Comparison of ENCODE assay signal across 22 cellular contexts in genomic region chr13:88031980-88032562, GRCh38.
DNase-seq lines count a peak whose midpoint lies in the region; ATAC-seq and TF ChIP-seq lines count a peak whose summit lies in the region.
"Had no signal": no experiment of that assay in that cellular context is flagged by ENCODE, and none has a peak within 500 bp of the region (broad histone marks: within the 10 kb centered on the region; RNA-seq: fewer than 3 reads in every experiment).

No MANE protein-coding gene starts in this region.

- no peak overlapping the region for H2BK20ac ChIP-seq in IMR-90 (ENCODE audit: low read depth, low read length)

- no peaks in the 10 kb centered on the region for H3K4me1 Mint-ChIP-seq in progenitor cell of endocrine pancreas (ENCODE audit: low read depth)
- H3K4me1 Mint-ChIP-seq: IgD-negative memory B cell; stimulated activated memory B cell treated with anti-CD40 and anti-IgM and Interleukin-4, amounts not matched to agents 10 μg/mL and 1 μg/mL and 100 μg/mL, for 72 hours had no signal

- no peaks in the 10 kb centered on the region for H3K9me1 ChIP-seq in IMR-90 (ENCODE audit: insufficient read depth, low read length)

- POLR2A ChIA-PET in IMR-90 (lab: Charles Lee; ENCODE audit: unreplicated experiment): no interaction called here

- H3K4ac ChIP-seq in IMR-90 (ENCODE audit: low read depth, low read length): no peak overlapping the region

- no peak overlapping the region for H2BK5ac ChIP-seq in IMR-90 (ENCODE audit: low read depth, low read length, poor library complexity, severe bottlenecking)

- BruUV-seq in IMR-90 (replicated peaks; lab: Mats Ljungman, UMichigan): no TSS peak

- H3K4me3 ChIP-seq in IMR-90 (ENCODE audit: insufficient read depth, low read depth, low read length): no peak overlapping the region
- H3K4me3 ChIP-seq: esophagus squamous epithelium, hepatocyte, PC-9, SK-N-MC had no signal

- DNase-seq in ACHN (peak; percentile 41), IMR-90 (peak; percentile 0), amniotic epithelial cell (ENCODE audit: low read depth) (peak; percentile 48), foreskin keratinocyte (peak; percentile 66 to 82), COR-L47 (lab: John Stamatoyannopoulos, UW) (no peak), progenitor cell of endocrine pancreas (ENCODE audit: low spot score, unreplicated experiment) (no peak)
- no peak for DNase-seq in activated CD4-positive, alpha-beta T cell treated with anti-CD3 and anti-CD28 coated beads, Interleukin-2, amount 50 U/mL, for 48 hours
- DNase-seq: activated CD4-positive, CD25-positive, alpha-beta regulatory T cell; central memory CD4-positive, alpha-beta T cell; esophagus squamous epithelium; left cardiac atrium; midbrain; NCI-H1092 treated with DMSO at 0.1 percent for 48 hours; NCI-H774; PC-9 had no signal

- H3K4me1 ChIP-seq in IMR-90 (ENCODE audit: control insufficient read depth, insufficient read depth, low read length) (no peaks in the 10 kb centered on the region), foreskin keratinocyte (no peaks in the 10 kb centered on the region)
- H3K4me1 ChIP-seq: esophagus squamous epithelium had no signal

- dilution Hi-C loops in IMR-90 (cut with HindIII; ENCODE audit: low sequenced_read_pairs, unreplicated experiment): no loop called here

- H3K9me3 ChIP-seq in IMR-90 (ENCODE audit: control insufficient read depth, insufficient read depth, low read length): no peaks in the 10 kb centered on the region; the same call in 1 of the 2 replicates
- H3K9me3 ChIP-seq: esophagus squamous epithelium had no signal

- H3K27me3 ChIP-seq in IMR-90 (ENCODE audit: control insufficient read depth, insufficient read depth, low read length) (no peaks in the 10 kb centered on the region), foreskin keratinocyte (no peaks in the 10 kb centered on the region)
- H3K27me3 ChIP-seq: esophagus squamous epithelium, hepatocyte had no signal

- in situ Hi-C loops in ACHN (cut with HindIII; ENCODE audit: low pct_ligation_motif_present, low pct_unique_long_range_greater_than_20kb, low sequenced_read_pairs): no loop called here
- in situ Hi-C loops in IMR-90 (cut with MboI; ENCODE audit: low sequenced_read_pairs): no loop called here

- no peak overlapping the region for H2AK5ac ChIP-seq in IMR-90 (ENCODE audit: low read depth, low read length)

- no peak overlapping the region for H2AK9ac ChIP-seq in IMR-90 (replicated peaks; ENCODE audit: low read depth, low read length, poor library complexity)

- H2BK15ac ChIP-seq in IMR-90 (ENCODE audit: low read depth, low read length): no peak overlapping the region

- CTCF ChIA-PET in IMR-90 (lab: Yijun Ruan, JAX): no interaction called here

- H3K14ac ChIP-seq in IMR-90 (replicated peaks; ENCODE audit: low read depth, low read length): no peak overlapping the region

- TF ChIP-seq POLR2A in IMR-90 (IDR thresholded peaks at IDR 0.05; ENCODE audit: low read depth, low read length): no peak

- no peak for TF ChIP-seq RAD21 in IMR-90 (IDR thresholded peaks at IDR 0.05; ENCODE audit: low read length)

- TF ChIP-seq CTCF in IMR-90 (conservative IDR thresholded peaks at IDR 0.05; ENCODE audit: low read depth, low read length) (no peak), foreskin keratinocyte (conservative IDR thresholded peaks at IDR 0.05) (no peak), progenitor cell of endocrine pancreas (IDR thresholded peaks at IDR 0.05; ENCODE audit: unreplicated experiment) (no peak)

- H3K23ac ChIP-seq in IMR-90 (ENCODE audit: low read depth, low read length): no peak overlapping the region

- no peak overlapping the region for H3K18ac ChIP-seq in IMR-90 (ENCODE audit: low read depth, low read length)

- no peaks in the 10 kb centered on the region for H3K9me3 Mint-ChIP-seq in progenitor cell of endocrine pancreas (ENCODE audit: low read depth)
- H3K9me3 Mint-ChIP-seq: activated T-helper 1 cell treated with anti-CD3 and anti-CD28 coated beads, Interleukin-12 subunit alpha, Interleukin-12 subunit beta, Interleukin-2, Interleukin-4 antibody, amounts not matched to agents 30 ng/mL and 10 ng/mL and 1 ng/mL, durations not matched to agents 14 hours and 24 hours and 36 hours; stimulated activated memory B cell treated with anti-CD40 and anti-IgM and Interleukin-4, amounts not matched to agents 10 μg/mL and 1 μg/mL and 100 μg/mL, for 72 hours had no signal

- ATAC-seq in IMR-90 (ENCODE audit: low read depth) (no peak), foreskin keratinocyte (peak; percentile 82), HG03025 (IDR thresholded peaks at IDR 0.05; ENCODE audit: low FRiP score, unreplicated experiment) (no peak)
- ATAC-seq: left cardiac atrium; stimulated activated memory B cell treated with anti-CD40 and anti-IgM and Interleukin-4, amounts not matched to agents 10 μg/mL and 1 μg/mL and 100 μg/mL, for 72 hours had no signal

- no peak overlapping the region for H3K27ac Mint-ChIP-seq in progenitor cell of endocrine pancreas
- H3K27ac Mint-ChIP-seq: activated T-helper 1 cell treated with anti-CD3 and anti-CD28 coated beads, Interleukin-12 subunit alpha, Interleukin-12 subunit beta, Interleukin-2, Interleukin-4 antibody, amounts not matched to agents 30 ng/mL and 10 ng/mL and 1 ng/mL, durations not matched to agents 14 hours and 24 hours and 36 hours; IgD-negative memory B cell; stimulated activated memory B cell treated with anti-CD40 and anti-IgM and Interleukin-4, amounts not matched to agents 10 μg/mL and 1 μg/mL and 100 μg/mL, for 72 hours had no signal

- H3K36me3 ChIP-seq in IMR-90 (ENCODE audit: control insufficient read depth, insufficient read depth, low read length): no peaks in the 10 kb centered on the region
- H3K36me3 ChIP-seq: esophagus squamous epithelium had no signal

- no peak overlapping the region for H3K4me2 ChIP-seq in IMR-90 (ENCODE audit: low read depth, low read length)
- H3K4me2 ChIP-seq: hepatocyte, PC-9 had no signal

- no peak overlapping the region for H4K8ac ChIP-seq in IMR-90 (ENCODE audit: low read depth in 2 of 2, low read length in 2 of 2)

- no peaks in the 10 kb centered on the region for H3K27me3 Mint-ChIP-seq in progenitor cell of endocrine pancreas
- H3K27me3 Mint-ChIP-seq: IgD-negative memory B cell; stimulated activated memory B cell treated with anti-CD40 and anti-IgM and Interleukin-4, amounts not matched to agents 10 μg/mL and 1 μg/mL and 100 μg/mL, for 72 hours had no signal

- H2BK120ac ChIP-seq in IMR-90 (ENCODE audit: low read depth, low read length): no peak overlapping the region

- intact Hi-C loops in IMR-90 (cut with micrococcal nuclease): no loop called here

- H4K91ac ChIP-seq in IMR-90 (ENCODE audit: insufficient read depth, low read depth, low read length): no peak overlapping the region

- H3K9ac ChIP-seq in IMR-90 (ENCODE audit: low read depth, low read length): no peak overlapping the region

- H4K20me1 ChIP-seq in IMR-90 (ENCODE audit: insufficient read depth, low read length): no peaks in the 10 kb centered on the region

- H3K36me3 Mint-ChIP-seq in progenitor cell of endocrine pancreas (ENCODE audit: insufficient read depth): no peaks in the 10 kb centered on the region
- H3K36me3 Mint-ChIP-seq: IgD-negative memory B cell; stimulated activated memory B cell treated with anti-CD40 and anti-IgM and Interleukin-4, amounts not matched to agents 10 μg/mL and 1 μg/mL and 100 μg/mL, for 72 hours had no signal

- H3K4me3 Mint-ChIP-seq in progenitor cell of endocrine pancreas (ENCODE audit: low read depth): no peak overlapping the region
- H3K4me3 Mint-ChIP-seq: activated T-helper 1 cell treated with anti-CD3 and anti-CD28 coated beads, Interleukin-12 subunit alpha, Interleukin-12 subunit beta, Interleukin-2, Interleukin-4 antibody, amounts not matched to agents 30 ng/mL and 10 ng/mL and 1 ng/mL, durations not matched to agents 14 hours and 24 hours and 36 hours; IgD-negative memory B cell; stimulated activated memory B cell treated with anti-CD40 and anti-IgM and Interleukin-4, amounts not matched to agents 10 μg/mL and 1 μg/mL and 100 μg/mL, for 72 hours had no signal

- no peak overlapping the region for H4K5ac ChIP-seq in IMR-90 (ENCODE audit: low read depth, low read length)

- H3K56ac ChIP-seq in IMR-90 (ENCODE audit: extremely low read depth, insufficient read depth, low read length): no peak overlapping the region

- H3K27ac ChIP-seq in IMR-90 (ENCODE audit: insufficient read depth, low read length) (no peak overlapping the region), foreskin keratinocyte (no peak overlapping the region)
- H3K27ac ChIP-seq: C4-2B, esophagus squamous epithelium, hepatocyte, PC-9, SK-N-MC had no signal

- no peaks in the 10 kb centered on the region for H3K79me1 ChIP-seq in IMR-90 (ENCODE audit: low read depth in 1 of 2, low read length in 2 of 2)

- no peak overlapping the region for H2AFZ ChIP-seq in IMR-90 (replicated peaks; ENCODE audit: low read length, poor library complexity)
- H2AFZ ChIP-seq: hepatocyte, PC-9 had no signal

TF ChIP-seq in IMR-90, 13 proteins besides CTCF, POLR2A, EP300 and RAD21 (continues in another document):
- TF ChIP-seq RCOR1 (IDR thresholded peaks at IDR 0.05; ENCODE audit: insufficient replicate concordance, low read length) (no peak), MAZ (IDR thresholded peaks at IDR 0.05; ENCODE audit: borderline replicate concordance, low read depth, low read length) (no peak), BHLHE40 (IDR thresholded peaks at IDR 0.05; ENCODE audit: low read depth, low read length) (no peak), ELK1 (IDR thresholded peaks at IDR 0.05; ENCODE audit: borderline replicate concordance, low read depth, low read length) (no peak), MXI1 (IDR thresholded peaks at IDR 0.05; ENCODE audit: borderline replicate concordance, low read depth, low read length) (no peak), USF2 (IDR thresholded peaks at IDR 0.05; ENCODE audit: low read depth, low read length) (no peak), NFE2L2 (IDR thresholded peaks at IDR 0.05; ENCODE audit: low read depth, low read length) (no peak), SMC3 (IDR thresholded peaks at IDR 0.05; ENCODE audit: low read depth, low read length) (no peak)

Comparison
In these comparisons a context has a peak if more than half of its experiments do, and no peak if none do; other contexts are left out.
1. DNase-seq: peak in ACHN (single experiment), IMR-90 (single experiment), amniotic epithelial cell (single experiment) and foreskin keratinocyte (2 of 2); none in COR-L47 (single experiment), activated CD4-positive, alpha-beta T cell treated with anti-CD3 and anti-CD28 coated beads, Interleukin-2, amount 50 U/mL, for 48 hours (0 of 2) and progenitor cell of endocrine pancreas (single experiment).